17 cellular contexts compared by ENCODE assay signal in genomic region chr2:217669831-217670230, GRCh38.
DNase-seq lines count a peak whose midpoint lies in the region; ATAC-seq and TF ChIP-seq lines count a peak whose summit lies in the region.
"Had no signal": no experiment of that assay in that cellular context is flagged by ENCODE, and none has a peak within 500 bp of the region (broad histone marks: within the 10 kb centered on the region; RNA-seq: fewer than 3 reads in every experiment).

No MANE protein-coding gene starts in this region.

- no peak overlapping the region for H3K23ac ChIP-seq in IMR-90 (ENCODE audit: low read depth, low read length)

- no peak overlapping the region for H4K91ac ChIP-seq in IMR-90 (ENCODE audit: insufficient read depth, low read depth, low read length)

- no peaks in the 10 kb centered on the region for H3K27me3 Mint-ChIP-seq in type B pancreatic cell

- no peak overlapping the region for H2AK9ac ChIP-seq in IMR-90 (replicated peaks; ENCODE audit: low read depth, low read length, poor library complexity)

- H2AFZ ChIP-seq in IMR-90 (replicated peaks; ENCODE audit: low read length, poor library complexity), result no peak overlapping the region

- H3K56ac ChIP-seq in IMR-90 (ENCODE audit: extremely low read depth, insufficient read depth, low read length), result no peak overlapping the region

- H3K9me3 Mint-ChIP-seq in type B pancreatic cell, result peaks cover 16% of the 10 kb centered on the region

- peaks cover 17% of the 10 kb centered on the region for H3K4me1 ChIP-seq in IMR-90 (ENCODE audit: control insufficient read depth, insufficient read depth, low read length)
- H3K4me1 ChIP-seq in ascending aorta, result peaks cover 9 to 43% of the 10 kb centered on the region in 2 donors

- no peak for TF ChIP-seq RAD21 in IMR-90 (IDR thresholded peaks at IDR 0.05; ENCODE audit: low read length)

- intact Hi-C loops in IMR-90 (cut with micrococcal nuclease) (no loop called here), ascending aorta (cut with DNase I) (no loop called here), head of caudate nucleus (cut with DNase I) (no loop called here)

- no peak overlapping the region for H3K9ac ChIP-seq in IMR-90 (ENCODE audit: low read depth, low read length)

- H4K5ac ChIP-seq in IMR-90 (ENCODE audit: low read depth, low read length), result no peak overlapping the region

- CTCF ChIA-PET in IMR-90 (lab: Yijun Ruan, JAX) (no interaction called here), HEK293T (lab: Yijun Ruan, JAX) (no interaction called here)

- H3K14ac ChIP-seq in IMR-90 (replicated peaks; ENCODE audit: low read depth, low read length), result no peak overlapping the region

- H2AK5ac ChIP-seq in IMR-90 (ENCODE audit: low read depth, low read length), result no peak overlapping the region

- H3K4me3 Mint-ChIP-seq in type B pancreatic cell, result no peak overlapping the region
- H3K4me3 Mint-ChIP-seq: CD4-positive, CD25-positive, alpha-beta regulatory T cell had no signal

- H3K4ac ChIP-seq in IMR-90 (ENCODE audit: low read depth, low read length), result no peak overlapping the region

- DNase-seq in IMR-90, result peak; percentile 30
- no peak for DNase-seq in ascending aorta (ENCODE audit: low spot score in 2 of 2)
- DNase-seq in epithelial cell of prostate (ENCODE audit: low read depth, low spot score), result peak; percentile 12
- DNase-seq in type B pancreatic cell (ENCODE audit: extremely low spot score, unreplicated experiment), result no peak
- DNase-seq in HEK293T (ENCODE audit: extremely low spot score), result no peak
- DNase-seq in head of caudate nucleus, result no peak
- DNase-seq in LoVo (ENCODE audit: low spot score), result no peak
- DNase-seq: CD4-positive, CD25-positive, alpha-beta regulatory T cell; DMS 273 treated with DMSO at 0.1 percent for 48 hours; GDM1; NCI-H187 treated with DMSO at 0.1 percent for 48 hours; NCI-H226; NCI-H524 treated with DMSO at 0.1 percent for 48 hours; NCI-H82 had no signal

- H3K18ac ChIP-seq in IMR-90 (ENCODE audit: low read depth, low read length), result no peak overlapping the region

- H3K4me2 ChIP-seq in IMR-90 (ENCODE audit: low read depth, low read length), result no peak overlapping the region

- no TSS peak for BruUV-seq in IMR-90 (replicated peaks; lab: Mats Ljungman, UMichigan)

- TF ChIP-seq CTCF in IMR-90 (conservative IDR thresholded peaks at IDR 0.05; ENCODE audit: low read depth, low read length) (no peak), ascending aorta (IDR thresholded peaks at IDR 0.05) (no peak), type B pancreatic cell (conservative IDR thresholded peaks at IDR 0.05) (no peak)

- no CpG with 5 or more reads among the region's 3 CpGs for WGBS in IMR-90 (ENCODE audit: extremely low coverage in 2 of 2, insufficient read length in 1 of 2), 2 experiments

- H3K27ac Mint-ChIP-seq in type B pancreatic cell, result peak overlapping the region; percentile 18
- H3K27ac Mint-ChIP-seq: IgD-negative memory B cell had no signal

- peak overlapping the region; percentile 14 for H2BK5ac ChIP-seq in IMR-90 (ENCODE audit: low read depth, low read length, poor library complexity, severe bottlenecking)

- no peaks in the 10 kb centered on the region for H4K20me1 ChIP-seq in IMR-90 (ENCODE audit: insufficient read depth, low read length)

- no peak for TF ChIP-seq POLR2A in IMR-90 (IDR thresholded peaks at IDR 0.05; ENCODE audit: low read depth, low read length)

- no peak overlapping the region for H2BK15ac ChIP-seq in IMR-90 (ENCODE audit: low read depth, low read length)

- ATAC-seq in IMR-90 (ENCODE audit: low read depth), result no peak
- ATAC-seq: HCT116, Right ventricle myocardium inferior had no signal

- no peak overlapping the region for H2BK120ac ChIP-seq in IMR-90 (ENCODE audit: low read depth, low read length)

- H3K27ac ChIP-seq in IMR-90 (ENCODE audit: insufficient read depth, low read length), result no peak overlapping the region
- peak overlapping the region; percentile 78 to 81 for H3K27ac ChIP-seq in ascending aorta
- H3K27ac ChIP-seq in epithelial cell of prostate, result no peak overlapping the region

- no peaks in the 10 kb centered on the region for H3K27me3 ChIP-seq in IMR-90 (ENCODE audit: control insufficient read depth, insufficient read depth, low read length)
- no peaks in the 10 kb centered on the region for H3K27me3 ChIP-seq in ascending aorta

- H3K4me3 ChIP-seq in IMR-90 (ENCODE audit: insufficient read depth, low read depth, low read length) (no peak overlapping the region), ascending aorta (no peak overlapping the region)

- peaks cover 6% of the 10 kb centered on the region for H3K4me1 Mint-ChIP-seq in type B pancreatic cell (ENCODE audit: unreplicated experiment)
- H3K4me1 Mint-ChIP-seq: IgD-negative memory B cell had no signal

- H3K36me3 ChIP-seq in IMR-90 (ENCODE audit: control insufficient read depth, insufficient read depth, low read length) (no peaks in the 10 kb centered on the region), ascending aorta (no peaks in the 10 kb centered on the region)

- H2BK20ac ChIP-seq in IMR-90 (ENCODE audit: low read depth, low read length), result no peak overlapping the region

- no peak overlapping the region for H4K8ac ChIP-seq in IMR-90 (ENCODE audit: low read depth in 2 of 2, low read length in 2 of 2)

- no peaks in the 10 kb centered on the region for H3K79me1 ChIP-seq in IMR-90 (ENCODE audit: low read depth in 1 of 2, low read length in 2 of 2)

- H3K9me3 ChIP-seq in IMR-90 (ENCODE audit: control insufficient read depth, insufficient read depth, low read length) (no peaks in the 10 kb centered on the region), ascending aorta (no peaks in the 10 kb centered on the region)

- POLR2A ChIA-PET in IMR-90 (lab: Charles Lee; ENCODE audit: unreplicated experiment) (no interaction called here), HEK293T (lab: Yijun Ruan, JAX) (no interaction called here)

- no peaks in the 10 kb centered on the region for H3K36me3 Mint-ChIP-seq in type B pancreatic cell
- H3K36me3 Mint-ChIP-seq: CD4-positive, CD25-positive, alpha-beta regulatory T cell had no signal

- dilution Hi-C loops in IMR-90 (cut with HindIII; ENCODE audit: low sequenced_read_pairs, unreplicated experiment), result no loop called here

- H3K9me1 ChIP-seq in IMR-90 (ENCODE audit: insufficient read depth, low read length), result no peaks in the 10 kb centered on the region

- in situ Hi-C loops in IMR-90 (cut with MboI; ENCODE audit: low sequenced_read_pairs), result no loop called here

TF ChIP-seq in IMR-90, 13 proteins besides CTCF, POLR2A, EP300 and RAD21 (continues in another document):
- TF ChIP-seq NFE2L2 (IDR thresholded peaks at IDR 0.05; ENCODE audit: low read depth, low read length) (no peak), RFX5 (IDR thresholded peaks at IDR 0.05; ENCODE audit: low read depth, low read length) (no peak), CEBPB (IDR thresholded peaks at IDR 0.05; ENCODE audit: low read depth, low read length) (no peak), MAFK (IDR thresholded peaks at IDR 0.05; ENCODE audit: low read depth, low read length) (no peak), BHLHE40 (IDR thresholded peaks at IDR 0.05; ENCODE audit: low read depth, low read length) (no peak), FOS (IDR thresholded peaks at IDR 0.05; ENCODE audit: low read depth, low read length) (no peak), CHD1 (IDR thresholded peaks at IDR 0.05; ENCODE audit: low read depth, low read length) (no peak), MAZ (IDR thresholded peaks at IDR 0.05; ENCODE audit: borderline replicate concordance, low read depth, low read length) (no peak), SMC3 (IDR thresholded peaks at IDR 0.05; ENCODE audit: low read depth, low read length) (no peak)
- TF ChIP-seq, protein P1, sequence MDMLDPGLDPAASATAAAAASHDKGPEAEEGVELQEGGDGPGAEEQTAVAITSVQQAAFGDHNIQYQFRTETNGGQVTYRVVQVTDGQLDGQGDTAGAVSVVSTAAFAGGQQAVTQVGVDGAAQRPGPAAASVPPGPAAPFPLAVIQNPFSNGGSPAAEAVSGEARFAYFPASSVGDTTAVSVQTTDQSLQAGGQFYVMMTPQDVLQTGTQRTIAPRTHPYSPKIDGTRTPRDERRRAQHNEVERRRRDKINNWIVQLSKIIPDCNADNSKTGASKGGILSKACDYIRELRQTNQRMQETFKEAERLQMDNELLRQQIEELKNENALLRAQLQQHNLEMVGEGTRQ (IDR thresholded peaks at IDR 0.05; ENCODE audit: low read depth, low read length), result no peak

TF ChIP-seq in HEK293T, 16 proteins besides CTCF, POLR2A, EP300 and RAD21:
- TF ChIP-seq CTBP1 (IDR thresholded peaks at IDR 0.05; ENCODE audit: borderline replicate concordance) (no peak), LEF1 (IDR thresholded peaks at IDR 0.05; ENCODE audit: borderline replicate concordance) (no peak), FOXK2 (IDR thresholded peaks at IDR 0.05) (no peak), ELF4 (IDR thresholded peaks at IDR 0.05) (no peak)

Comparison
In these comparisons a context has a peak if more than half of its experiments do, and no peak if none do; other contexts are left out.
1. DNase-seq: peak in IMR-90 (single experiment) and epithelial cell of prostate (single experiment); none in ascending aorta (0 of 2), type B pancreatic cell (single experiment), HEK293T (single experiment), head of caudate nucleus (0 of 42) and LoVo (single experiment).
2. H3K27ac ChIP-seq: peak in ascending aorta (2 of 2); none in IMR-90 (single experiment) and epithelial cell of prostate (single experiment).